ENCODE assay signal across 12 cellular contexts in genomic region chrX:70436380-70436779, GRCh38. TPM values are rescaled to one million over a fixed set of nuclear protein-coding genes. Genes with fewer than 3 reads are reported as not detected.
A peak's percentile ranks its signal among the peaks of the same experiment; 100 is the strongest.
DNase-seq lines count a peak whose midpoint lies in the region; ATAC-seq and TF ChIP-seq lines count a peak whose summit lies in the region.
"Had no signal": no experiment of that assay in that cellular context is flagged by ENCODE, and none has a peak within 500 bp of the region (broad histone marks: within the 10 kb centered on the region; RNA-seq: fewer than 3 reads in every experiment).

No MANE protein-coding gene starts in this region.

- peaks cover 2% of the 10 kb centered on the region; the same call in 1 of the 2 replicates for H3K4me1 ChIP-seq in HEK293 (ENCODE audit: control insufficient read depth, insufficient read depth, low read length)
- peaks cover 9% of the 10 kb centered on the region for H3K4me1 ChIP-seq in suprapubic skin
- H3K4me1 ChIP-seq in breast epithelium = no peaks in the 10 kb centered on the region

- no peak overlapping the region for H3K4me2 ChIP-seq in neural cell (ENCODE audit: low read length)

- H3K9me3 ChIP-seq in HEK293 (ENCODE audit: control insufficient read depth, insufficient read depth, low read depth, low read length) (no peaks in the 10 kb centered on the region), neural cell (ENCODE audit: low read length) (no peaks in the 10 kb centered on the region), suprapubic skin (no peaks in the 10 kb centered on the region), breast epithelium (no peaks in the 10 kb centered on the region)
- H3K9me3 ChIP-seq: mucosa of descending colon had no signal

- H3K27me3 Mint-ChIP-seq in activated T-helper 1 cell treated with anti-CD3 and anti-CD28 coated beads, Interleukin-12 subunit alpha, Interleukin-12 subunit beta, Interleukin-2, Interleukin-4 antibody, amounts not matched to agents 30 ng/mL and 10 ng/mL and 1 ng/mL, durations not matched to agents 14 hours and 24 hours and 36 hours (ENCODE audit: insufficient read depth) = peaks cover 21% of the 10 kb centered on the region

- intact Hi-C loops in activated T-helper 1 cell treated with anti-CD3 and anti-CD28 coated beads, Interleukin-12 subunit alpha, Interleukin-12 subunit beta, Interleukin-2, Interleukin-4 antibody, amounts not matched to agents 30 ng/mL and 10 ng/mL and 1 ng/mL, durations not matched to agents 14 hours and 24 hours and 36 hours (cut with micrococcal nuclease) = no loop called here
- intact Hi-C loops in breast epithelium (cut with DNase I; ENCODE audit: low total_unique reads) = no loop called here

- no peak overlapping the region for H3K27ac Mint-ChIP-seq in activated T-helper 1 cell treated with anti-CD3 and anti-CD28 coated beads, Interleukin-12 subunit alpha, Interleukin-12 subunit beta, Interleukin-2, Interleukin-4 antibody, amounts not matched to agents 30 ng/mL and 10 ng/mL and 1 ng/mL, durations not matched to agents 14 hours and 24 hours and 36 hours
- H3K27ac Mint-ChIP-seq: activated T-helper 2 cell treated with anti-CD3 and anti-CD28 coated beads, Interferon-gamma antibody, Interleukin-2, Interleukin-4, amounts not matched to agents 10 μg/mL and 5 μg/mL and 100 μg/mL, durations not matched to agents 14 hours and 24 hours and 36 hours had no signal

- WGBS in suprapubic skin = 41% methylated on average over 14 of the region's 14 CpGs

- no peak overlapping the region for H3K9ac ChIP-seq in neural cell (ENCODE audit: low read length)

- no peaks in the 10 kb centered on the region for H3K36me3 Mint-ChIP-seq in activated T-helper 1 cell treated with anti-CD3 and anti-CD28 coated beads, Interleukin-12 subunit alpha, Interleukin-12 subunit beta, Interleukin-2, Interleukin-4 antibody, amounts not matched to agents 30 ng/mL and 10 ng/mL and 1 ng/mL, durations not matched to agents 14 hours and 24 hours and 36 hours (ENCODE audit: low read depth)

- ATAC-seq in GM18502 (IDR thresholded peaks at IDR 0.05; ENCODE audit: poor library complexity, unreplicated experiment) = no peak
- ATAC-seq: mucosa of descending colon had no signal

- TF ChIP-seq POLR2A in suprapubic skin (IDR thresholded peaks at IDR 0.05) = no peak
- no peak for TF ChIP-seq POLR2A in breast epithelium (IDR thresholded peaks at IDR 0.05)

- H3K27ac ChIP-seq in HEK293 (ENCODE audit: extremely low read depth, low read depth, low read length) = no peak overlapping the region
- H3K27ac ChIP-seq in neural cell (ENCODE audit: low read length) = peak overlapping the region; percentile 31
- H3K27ac ChIP-seq in suprapubic skin = no peak overlapping the region
- no peak overlapping the region for H3K27ac ChIP-seq in breast epithelium

- H3F3A ChIP-seq in neural cell (ENCODE audit: insufficient read depth, low read length, poor library complexity, severe bottlenecking) = no peaks in the 10 kb centered on the region

- POLR2A ChIA-PET in HEK293 (lab: Yijun Ruan, JAX) = no interaction called here

- H3K4me3 Mint-ChIP-seq in activated T-helper 1 cell treated with anti-CD3 and anti-CD28 coated beads, Interleukin-12 subunit alpha, Interleukin-12 subunit beta, Interleukin-2, Interleukin-4 antibody, amounts not matched to agents 30 ng/mL and 10 ng/mL and 1 ng/mL, durations not matched to agents 14 hours and 24 hours and 36 hours = peak overlapping the region; percentile 21

- CTCF ChIA-PET in HEK293 (lab: Yijun Ruan, JAX) = interaction anchor here (0.6 to 1.7 kb wide), 5 partner anchors 11 to 295 kb away, joined by 3 to 8 read pairs (median 4); no protein-coding TSS in a partner anchor

- H3K4me3 ChIP-seq in HEK293 (ENCODE audit: low read depth, low read length) = no peak overlapping the region
- H3K4me3 ChIP-seq in neural cell (ENCODE audit: low read length) = peak overlapping the region; percentile 43
- H3K4me3 ChIP-seq in suprapubic skin = no peak overlapping the region
- H3K4me3 ChIP-seq in breast epithelium = no peak overlapping the region
- H3K4me3 ChIP-seq: mucosa of descending colon had no signal

- H3K9me2 ChIP-seq in neural cell (ENCODE audit: insufficient read depth, low read length) = no peaks in the 10 kb centered on the region

- no peaks in the 10 kb centered on the region for H3K9me3 Mint-ChIP-seq in activated T-helper 1 cell treated with anti-CD3 and anti-CD28 coated beads, Interleukin-12 subunit alpha, Interleukin-12 subunit beta, Interleukin-2, Interleukin-4 antibody, amounts not matched to agents 30 ng/mL and 10 ng/mL and 1 ng/mL, durations not matched to agents 14 hours and 24 hours and 36 hours
- H3K9me3 Mint-ChIP-seq: activated T-helper 2 cell treated with anti-CD3 and anti-CD28 coated beads, Interferon-gamma antibody, Interleukin-2, Interleukin-4, amounts not matched to agents 10 μg/mL and 5 μg/mL and 100 μg/mL, durations not matched to agents 14 hours and 24 hours and 36 hours had no signal

- no peaks in the 10 kb centered on the region for H4K20me1 ChIP-seq in neural cell (ENCODE audit: insufficient read depth)

- no peaks in the 10 kb centered on the region for H3K36me3 ChIP-seq in HEK293 (ENCODE audit: control insufficient read depth in 2 of 2, insufficient read depth in 1 of 2, low read length in 2 of 2)
- no peaks in the 10 kb centered on the region for H3K36me3 ChIP-seq in neural cell (ENCODE audit: insufficient read depth, low read length)
- H3K36me3 ChIP-seq in suprapubic skin = no peaks in the 10 kb centered on the region
- no peaks in the 10 kb centered on the region for H3K36me3 ChIP-seq in breast epithelium

- no peaks in the 10 kb centered on the region for H3K27me3 ChIP-seq in neural cell (ENCODE audit: insufficient read depth, low read depth, low read length)
- no peaks in the 10 kb centered on the region for H3K27me3 ChIP-seq in suprapubic skin
- H3K27me3 ChIP-seq in breast epithelium = peaks cover 0 to 62% of the 10 kb centered on the region in 2 donors

- TF ChIP-seq EP300 in neural cell (conservative IDR thresholded peaks at IDR 0.05; ENCODE audit: poor library complexity, severe bottlenecking) = peak; percentile 25
- TF ChIP-seq EP300 in suprapubic skin (IDR thresholded peaks at IDR 0.05) = no peak

- H2AFZ ChIP-seq in neural cell (ENCODE audit: low read depth, low read length) = no peak overlapping the region

- TF ChIP-seq RAD21 in neural cell (conservative IDR thresholded peaks at IDR 0.05) = peak; percentile 40

- TF ChIP-seq CTCF in HEK293 (tag by site-specific recombination; IDR thresholded peaks at IDR 0.05) = no peak
- peak; percentile 66 for TF ChIP-seq CTCF in neural cell (IDR thresholded peaks at IDR 0.05; ENCODE audit: poor library complexity, severe bottlenecking)
- TF ChIP-seq CTCF in suprapubic skin (IDR thresholded peaks at IDR 0.05) = no peak
- no peak for TF ChIP-seq CTCF in breast epithelium (IDR thresholded peaks at IDR 0.05)

- DNase-seq in NCI-H446 (lab: John Stamatoyannopoulos, UW) (peak; percentile 1 to 14), NCI-H446 treated with DMSO at 0.1 percent for 48 hours (lab: John Stamatoyannopoulos, UW) (no peak), suprapubic skin (ENCODE audit: low spot score in 2 of 2) (no peak), breast epithelium (ENCODE audit: low spot score in 2 of 2) (no peak)
- no peak for DNase-seq in activated T-helper 1 cell treated with anti-CD3 and anti-CD28 coated beads, Interleukin-12 subunit alpha, Interleukin-12 subunit beta, Interleukin-2, Interleukin-4 antibody, amounts not matched to agents 30 ng/mL and 10 ng/mL and 1 ng/mL, durations not matched to agents 14 hours and 24 hours and 36 hours (ENCODE audit: low spot score)
- DNase-seq: mucosa of descending colon, NCI-H526 treated with DMSO at 0.1 percent for 48 hours had no signal

- peaks cover 27% of the 10 kb centered on the region for H3K4me1 Mint-ChIP-seq in activated T-helper 1 cell treated with anti-CD3 and anti-CD28 coated beads, Interleukin-12 subunit alpha, Interleukin-12 subunit beta, Interleukin-2, Interleukin-4 antibody, amounts not matched to agents 30 ng/mL and 10 ng/mL and 1 ng/mL, durations not matched to agents 14 hours and 24 hours and 36 hours (ENCODE audit: low read depth)

- no peaks in the 10 kb centered on the region for H3K79me2 ChIP-seq in neural cell (replicated peaks; ENCODE audit: insufficient read depth, low read length)

TF ChIP-seq in HEK293, 187 proteins besides CTCF, POLR2A, EP300 and RAD21 (continues in another document):
- no peak for TF ChIP-seq REPIN1 (tag by site-specific recombination; IDR thresholded peaks at IDR 0.05; ENCODE audit: low read depth)

TF ChIP-seq in neural cell, 6 proteins besides CTCF, POLR2A, EP300 and RAD21:
- no peak for TF ChIP-seq POLR2AphosphoS5 (IDR thresholded peaks at IDR 0.05)
- TF ChIP-seq SMC3 (conservative IDR thresholded peaks at IDR 0.05; ENCODE audit: poor library complexity) = peak; percentile 23

RNA-seq across cellular contexts. Expression of gene DLG3, which starts 8.3 kb away (rescaled TPM):
- 41.5 and 43.5 TPM in 2 replicates for total RNA-seq in activated T-helper 1 cell treated with anti-CD3 and anti-CD28 coated beads, Interleukin-12 subunit alpha, Interleukin-12 subunit beta, Interleukin-2, Interleukin-4 antibody, amounts not matched to agents 30 ng/mL and 10 ng/mL and 1 ng/mL, durations not matched to agents 14 hours and 24 hours and 36 hours
- 62.2 and 66.5 TPM in 2 replicates for polyA plus RNA-seq in neural cell
- polyA minus RNA-seq in neural cell = 77.7 and 87.3 TPM in 2 replicates
- 10 to 100 TPM; 12.8 to 42.1 (median 26.7) TPM for total RNA-seq in suprapubic skin
- 10 to 100 TPM in 2 of 3 donors, 1 to 10 TPM in 1; 3.7 to 30.3 (median 21.0) TPM for total RNA-seq in breast epithelium

RNA-seq across cellular contexts. Expression of gene GDPD2, which starts 13.3 kb away (rescaled TPM):
- 0.10 TPM in 1 of 2 replicates, not detected in the other for total RNA-seq in activated T-helper 1 cell treated with anti-CD3 and anti-CD28 coated beads, Interleukin-12 subunit alpha, Interleukin-12 subunit beta, Interleukin-2, Interleukin-4 antibody, amounts not matched to agents 30 ng/mL and 10 ng/mL and 1 ng/mL, durations not matched to agents 14 hours and 24 hours and 36 hours
- 0.84 TPM in 1 of 2 replicates, not detected in the other for polyA plus RNA-seq in neural cell
- polyA minus RNA-seq in neural cell = not detected in 2 replicates
- total RNA-seq in suprapubic skin = 10 to 100 TPM; 15.8 to 68.7 (median 44.7) TPM
- total RNA-seq in breast epithelium = under 1 TPM in 1 of 3 donors, not detected in 2; 0.15 TPM
- total RNA-seq: dermis microvascular lymphatic vessel endothelial cell had no signal

Comparison
In these comparisons a context has a peak if more than half of its experiments do, and no peak if none do; other contexts are left out.
1. DNase-seq: peak in NCI-H446 (2 of 2); none in NCI-H446 treated with DMSO at 0.1 percent for 48 hours (single experiment), activated T-helper 1 cell treated with anti-CD3 and anti-CD28 coated beads, Interleukin-12 subunit alpha, Interleukin-12 subunit beta, Interleukin-2, Interleukin-4 antibody, amounts not matched to agents 30 ng/mL and 10 ng/mL and 1 ng/mL, durations not matched to agents 14 hours and 24 hours and 36 hours (single experiment), suprapubic skin (0 of 2) and breast epithelium (0 of 2).
2. RNA of gene GDPD2, which starts 13.3 kb away (total RNA-seq): 15.8 to 68.7 TPM in suprapubic skin; 0.15 TPM in breast epithelium and 0.10 TPM in activated T-helper 1 cell treated with anti-CD3 and anti-CD28 coated beads, Interleukin-12 subunit alpha, Interleukin-12 subunit beta, Interleukin-2, Interleukin-4 antibody, amounts not matched to agents 30 ng/mL and 10 ng/mL and 1 ng/mL, durations not matched to agents 14 hours and 24 hours and 36 hours; every median in the first group is over 10 times any median in the second.